7 cellular contexts compared by ENCODE assay signal in the genomic region with DNA sequence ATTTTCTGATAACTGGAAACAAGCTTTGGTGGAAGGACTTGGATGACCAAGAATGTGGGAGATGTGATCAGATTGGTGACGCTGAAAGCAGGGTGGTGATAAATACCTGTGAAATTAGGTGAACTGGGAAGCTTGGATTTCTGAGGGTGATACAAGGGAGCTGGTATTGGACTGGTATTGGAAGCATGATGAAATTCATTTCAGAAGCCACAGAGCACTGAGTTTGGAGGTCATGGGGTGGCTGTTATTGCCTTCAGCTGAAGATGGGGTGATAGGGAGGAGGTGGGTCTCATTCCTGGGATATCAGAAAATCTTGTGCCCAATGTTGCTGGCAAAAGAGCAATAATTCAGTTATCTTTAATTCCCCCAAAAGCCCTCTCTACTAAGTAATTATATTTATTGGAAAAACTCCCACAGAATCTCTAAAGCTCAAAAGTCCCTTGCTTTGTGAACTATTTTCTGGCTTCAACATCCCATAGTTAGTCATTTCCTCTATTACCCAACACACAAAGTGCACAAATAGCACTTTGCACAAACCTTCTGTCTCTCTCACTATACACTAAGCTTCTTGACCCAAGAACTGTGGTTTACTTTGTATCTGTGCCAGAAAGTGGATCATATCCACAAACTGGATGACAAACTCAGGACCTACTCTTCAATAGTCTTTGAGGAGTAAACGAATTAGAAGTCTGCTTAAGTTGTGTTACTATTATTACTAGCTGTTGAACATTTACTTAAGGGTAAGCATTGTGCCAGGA. TPM values are rescaled to one million over a fixed set of nuclear protein-coding genes. Genes with fewer than 3 reads are reported as not detected.
DNase-seq lines count a peak whose midpoint lies in the region; FAIRE-seq and TF ChIP-seq lines count a peak whose summit lies in the region.

No MANE protein-coding gene starts in this region.

- no peaks in the 10 kb centered on the region for H3K36me3 ChIP-seq in small intestine (ENCODE audit: control insufficient read depth in 2 of 2, insufficient read depth in 2 of 2, low read length in 2 of 2)
- H3K36me3 ChIP-seq in neuronal stem cell (replicated peaks in 1 of 2; ENCODE audit: control insufficient read depth in 2 of 2, insufficient read depth in 2 of 2, low read length in 2 of 2), result no peaks in the 10 kb centered on the region
- H3K36me3 ChIP-seq in thyroid gland, result no peaks in the 10 kb centered on the region

- FAIRE-seq in small intestine (lab: Jason Lieb, UNC), result peak; percentile 10

- H2BK12ac ChIP-seq in neuronal stem cell (ENCODE audit: low read length), result no peak overlapping the region

- no peak overlapping the region for H2BK5ac ChIP-seq in neuronal stem cell (ENCODE audit: low read length)

- TF ChIP-seq CTCF in foreskin fibroblast (IDR thresholded peaks at IDR 0.05; ENCODE audit: low read depth, low read length) (no peak), thyroid gland (IDR thresholded peaks at IDR 0.05) (no peak)

- TF ChIP-seq POLR2A in thyroid gland (IDR thresholded peaks at IDR 0.05), result no peak

- H2BK15ac ChIP-seq in neuronal stem cell (ENCODE audit: low read length), result no peak overlapping the region

- no peak overlapping the region for H3K4ac ChIP-seq in neuronal stem cell (ENCODE audit: low read length)

- no peak overlapping the region for H2AK5ac ChIP-seq in neuronal stem cell (ENCODE audit: low read depth, low read length)

- no peak overlapping the region for H3K23ac ChIP-seq in neuronal stem cell (ENCODE audit: low read depth, low read length, poor library complexity)

- intact Hi-C loops in thyroid gland (cut with DNase I), result no loop called here

- H3K27ac ChIP-seq in small intestine (ENCODE audit: low read depth in 1 of 2, low read length in 1 of 2) (no peak overlapping the region), neuronal stem cell (replicated peaks; ENCODE audit: low read length) (no peak overlapping the region), thyroid gland (no peak overlapping the region)

- no peak overlapping the region for H3K18ac ChIP-seq in neuronal stem cell (ENCODE audit: low read length)

- no peak overlapping the region for H3K14ac ChIP-seq in neuronal stem cell (ENCODE audit: low read length)

- DNase-seq in HPDE6-E6E7 (ENCODE audit: extremely low spot score) (peak; percentile 34), SK-MEL-5 (ENCODE audit: low read depth, low spot score) (peak; percentile 34), foreskin fibroblast (peak; percentile 96), small intestine (no peak), NCI-H146 treated with DMSO at 0.1 percent for 48 hours (lab: John Stamatoyannopoulos, UW; ENCODE audit: unreplicated experiment) (no peak), neuronal stem cell (ENCODE audit: low spot score) (no peak), thyroid gland (no peak)

- no peaks in the 10 kb centered on the region for H3K4me1 ChIP-seq in small intestine (ENCODE audit: control insufficient read depth in 2 of 2, insufficient read depth in 1 of 2, low read depth in 1 of 2, low read length in 1 of 2)
- no peaks in the 10 kb centered on the region for H3K4me1 ChIP-seq in neuronal stem cell (ENCODE audit: control insufficient read depth in 2 of 2, insufficient read depth in 1 of 2, low read depth in 1 of 2, low read length in 2 of 2)
- no peaks in the 10 kb centered on the region for H3K4me1 ChIP-seq in thyroid gland

- H4K91ac ChIP-seq in neuronal stem cell (ENCODE audit: low read depth, low read length, poor library complexity), result no peak overlapping the region

- no peak overlapping the region for H3K4me2 ChIP-seq in neuronal stem cell (ENCODE audit: insufficient read depth, low read length, poor library complexity, severe bottlenecking)

- no peak overlapping the region for H2AFZ ChIP-seq in neuronal stem cell (ENCODE audit: low read length)

- H3K9me3 ChIP-seq in small intestine (ENCODE audit: control insufficient read depth, low read depth), result no peaks in the 10 kb centered on the region
- no peaks in the 10 kb centered on the region for H3K9me3 ChIP-seq in neuronal stem cell (replicated peaks in 1 of 2; ENCODE audit: control insufficient read depth in 2 of 2, insufficient read depth in 1 of 2, low read depth in 1 of 2, low read length in 2 of 2)
- H3K9me3 ChIP-seq in thyroid gland, result no peaks in the 10 kb centered on the region

- no peak overlapping the region for H3K9ac ChIP-seq in neuronal stem cell (ENCODE audit: low read depth, low read length, poor library complexity)

- no peak overlapping the region for H4K8ac ChIP-seq in neuronal stem cell (ENCODE audit: low read depth, low read length)

- in situ Hi-C loops in SK-MEL-5 (cut with HindIII; ENCODE audit: low pct_unique_long_range_greater_than_20kb, low sequenced_read_pairs), result no loop called here

- no peak overlapping the region for H2BK120ac ChIP-seq in neuronal stem cell (ENCODE audit: low read depth, low read length)

- 69 to 76% (median 69%) methylated on average over 2 of the region's 2 CpGs for WGBS in small intestine, 3 donors
- no CpG with 5 or more reads among the region's 2 CpGs for WGBS in neuronal stem cell (ENCODE audit: extremely low coverage in 2 of 2, insufficient read length in 2 of 2, insufficient replicate concordance in 1 of 2), 2 donors
- 68 to 72% methylated on average over 2 of the region's 2 CpGs for WGBS in thyroid gland, 2 donors

- H3K27me3 ChIP-seq in small intestine (ENCODE audit: control insufficient read depth in 2 of 2, insufficient read depth in 2 of 2, low read length in 2 of 2), result no peaks in the 10 kb centered on the region
- H3K27me3 ChIP-seq in neuronal stem cell (ENCODE audit: control insufficient read depth in 3 of 3, insufficient read depth in 3 of 3, low read depth in 1 of 3, low read length in 3 of 3), result no peaks in the 10 kb centered on the region
- no peaks in the 10 kb centered on the region for H3K27me3 ChIP-seq in thyroid gland

- H3K4me3 ChIP-seq in foreskin fibroblast (ENCODE audit: low read depth in 1 of 2, low read length in 2 of 2) (no peak overlapping the region), small intestine (ENCODE audit: low read depth in 1 of 2, low read length in 2 of 2) (no peak overlapping the region), neuronal stem cell (ENCODE audit: low read length in 2 of 2) (no peak overlapping the region), thyroid gland (replicated peaks in 1 of 3) (no peak overlapping the region)

- no peaks in the 10 kb centered on the region for H3K79me1 ChIP-seq in neuronal stem cell (ENCODE audit: low read depth, low read length)

RNA-seq across cellular contexts. Expression of a gene that starts 23.1 kb away (rescaled TPM):
- total RNA-seq in SK-MEL-5 (2014; rRNA removed; shearing (Covaris generic)), result 17.2 and 19.3 TPM in 2 replicates
- 9.8 and 18.6 TPM in 2 replicates for polyA plus RNA-seq in SK-MEL-5 (2015; cell fraction: cytosol; rRNA removed)
- polyA plus RNA-seq in SK-MEL-5 (2015; cell fraction: nucleus; rRNA removed), result 13.7 and 16.6 TPM in 2 replicates
- polyA plus RNA-seq in small intestine, result 10 to 100 TPM; 21.1 to 26.6 (median 21.3) TPM
- 17.9 TPM for polyA plus RNA-seq in neuronal stem cell (2013, experiment 1 of 2)
- polyA plus RNA-seq in neuronal stem cell (2013, experiment 2 of 2), result 18.6 TPM
- total RNA-seq in thyroid gland, result 10 to 100 TPM; 57.3 to 78.4 (median 61.8) TPM

Comparison
In these comparisons a context has a peak if more than half of its experiments do, and no peak if none do; other contexts are left out.
1. DNase-seq: peak in HPDE6-E6E7 (single experiment), SK-MEL-5 (single experiment) and foreskin fibroblast (2 of 2); none in small intestine (single experiment), NCI-H146 treated with DMSO at 0.1 percent for 48 hours (single experiment), neuronal stem cell (single experiment) and thyroid gland (0 of 2).